17 cellular contexts compared by ENCODE assay signal in genomic region chr5:124372457-124372856, GRCh38.
DNase-seq lines count a peak whose midpoint lies in the region; FAIRE-seq and TF ChIP-seq lines count a peak whose summit lies in the region.
"Had no signal": no experiment of that assay in that cellular context is flagged by ENCODE, and none has a peak within 500 bp of the region (broad histone marks: within the 10 kb centered on the region; RNA-seq: fewer than 3 reads in every experiment).

No MANE protein-coding gene starts in this region.

- H2BK20ac ChIP-seq in H1 (ENCODE audit: low read length): no peak overlapping the region

- H2BK15ac ChIP-seq in H1 (ENCODE audit: low read length) (no peak overlapping the region), mesenchymal stem cell (ENCODE audit: low read depth, poor library complexity, severe bottlenecking) (no peak overlapping the region)

- H4K8ac ChIP-seq in H1 (ENCODE audit: extremely low read depth, insufficient read depth, low read length) (0 out of 2 replicates have a peak overlapping the region, but pooled peaks have one; percentile 1), mesenchymal stem cell (ENCODE audit: low read length) (no peak overlapping the region)

- H2BK120ac ChIP-seq in H1 (replicated peaks; ENCODE audit: low read depth, low read length): no peak overlapping the region
- no peak overlapping the region for H2BK120ac ChIP-seq in mesenchymal stem cell (ENCODE audit: low read depth, low read length)

- H3K79me2 ChIP-seq in H1 (ENCODE audit: control insufficient read depth in 1 of 2, insufficient read depth in 2 of 2, low read length in 2 of 2) (no peaks in the 10 kb centered on the region), smooth muscle cell (ENCODE audit: low read depth) (no peaks in the 10 kb centered on the region)

- H3K9ac ChIP-seq in H1 (replicated peaks in 1 of 4; ENCODE audit: extremely low read depth in 1 of 4, low read depth in 3 of 4, low read length in 3 of 4) (no peak overlapping the region), mesenchymal stem cell (ENCODE audit: low read length) (no peak overlapping the region), smooth muscle cell (ENCODE audit: low read depth) (no peak overlapping the region)
- H3K9ac ChIP-seq: BLaER1, GM23248 had no signal

- no peaks in the 10 kb centered on the region for H4K20me1 ChIP-seq in H1 (replicated peaks in 1 of 2; ENCODE audit: control insufficient read depth in 1 of 2, insufficient read depth in 2 of 2, low read length in 2 of 2)
- H4K20me1 ChIP-seq in smooth muscle cell (ENCODE audit: low read depth): no peaks in the 10 kb centered on the region
- H4K20me1 ChIP-seq: BLaER1 had no signal

- H4K5ac ChIP-seq in H1 (ENCODE audit: insufficient read length, low read depth, low read length): no peak overlapping the region

- H3K18ac ChIP-seq in H1 (ENCODE audit: extremely low read depth, low read length): no peak overlapping the region
- peak overlapping the region in 1 of 2 experiments; percentile 13 for H3K18ac ChIP-seq in mesenchymal stem cell (ENCODE audit: low read depth in 1 of 2, low read length in 2 of 2)

- TF ChIP-seq RAD21 in H1 (IDR thresholded peaks at IDR 0.05 in 1 of 2, conservative IDR thresholded peaks at IDR 0.05 in 1 of 2; ENCODE audit: low read depth in 2 of 2, low read length in 2 of 2): no peak

- H3K4me1 Mint-ChIP-seq in activated T-helper 2 cell treated with anti-CD3 and anti-CD28 coated beads, Interferon-gamma antibody, Interleukin-2, Interleukin-4, amounts not matched to agents 10 μg/mL and 5 μg/mL and 100 μg/mL, durations not matched to agents 14 hours and 24 hours and 36 hours (ENCODE audit: low read depth): no peaks in the 10 kb centered on the region

- H3K23me2 ChIP-seq in H1 (ENCODE audit: low read depth, low read length): no peaks in the 10 kb centered on the region

- CTCF ChIA-PET in H1 (lab: Charles Lee; ENCODE audit: partially characterized antibody): no interaction called here

- DNase-seq in NCI-H2227 (lab: John Stamatoyannopoulos, UW; ENCODE audit: unreplicated experiment) (peak; percentile 11), H1 (ENCODE audit: low read depth in 1 of 2, low spot score in 2 of 2) (no peak), mesenchymal stem cell (peak; percentile 52), smooth muscle cell (lab: John Stamatoyannopoulos, UW; ENCODE audit: unreplicated experiment) (no peak), coronary artery (ENCODE audit: low spot score) (no peak), dedifferentiated amniotic fluid mesenchymal stem cell (ENCODE audit: extremely low spot score) (no peak), caudate nucleus (lab: John Stamatoyannopoulos, UW) (no peak)
- DNase-seq in activated T-helper 2 cell treated with anti-CD3 and anti-CD28 coated beads, Interferon-gamma antibody, Interleukin-2, Interleukin-4, amounts not matched to agents 10 μg/mL and 5 μg/mL and 100 μg/mL, durations not matched to agents 14 hours and 24 hours and 36 hours (ENCODE audit: low spot score): no peak
- DNase-seq: DMS79 treated with DMSO at 0.1 percent for 48 hours, GM23248, KBM-7, NCI-H1436 treated with DMSO at 0.1 percent for 48 hours, NCI-H2081, NCI-H524 had no signal

- no peaks in the 10 kb centered on the region for H3K4me1 ChIP-seq in H1 (replicated peaks in 1 of 4; ENCODE audit: control insufficient read depth in 3 of 4, insufficient read depth in 4 of 4, low read length in 3 of 4)
- H3K4me1 ChIP-seq in mesenchymal stem cell (ENCODE audit: control insufficient read depth, insufficient read depth, low read depth, low read length): no peaks in the 10 kb centered on the region
- H3K4me1 ChIP-seq in smooth muscle cell (ENCODE audit: low read depth): peaks cover 6% of the 10 kb centered on the region
- H3K4me1 ChIP-seq: BLaER1 had no signal

- POLR2A ChIA-PET in H1 (lab: Charles Lee; ENCODE audit: partially characterized antibody): no interaction called here

- no peak overlapping the region for H2AK5ac ChIP-seq in H1 (ENCODE audit: low read depth, low read length)
- no peak overlapping the region for H2AK5ac ChIP-seq in mesenchymal stem cell (ENCODE audit: low read length, severe bottlenecking)

- H3K27me3 ChIP-seq in H1 (replicated peaks in 1 of 4; ENCODE audit: control insufficient read depth in 3 of 4, extremely low read depth in 1 of 4, insufficient read depth in 3 of 4, low read length in 3 of 4) (no peaks in the 10 kb centered on the region), mesenchymal stem cell (ENCODE audit: control insufficient read depth in 1 of 2, insufficient read depth in 1 of 2, low read length in 2 of 2) (no peaks in the 10 kb centered on the region), smooth muscle cell (ENCODE audit: low read depth) (no peaks in the 10 kb centered on the region)
- H3K27me3 ChIP-seq: BLaER1 had no signal

- TF ChIP-seq EP300 in H1 (IDR thresholded peaks at IDR 0.05; ENCODE audit: borderline replicate concordance in 1 of 2, low read depth in 2 of 2, low read length in 2 of 2): no peak

- intact Hi-C loops in activated T-helper 2 cell treated with anti-CD3 and anti-CD28 coated beads, Interferon-gamma antibody, Interleukin-2, Interleukin-4, amounts not matched to agents 10 μg/mL and 5 μg/mL and 100 μg/mL, durations not matched to agents 14 hours and 24 hours and 36 hours (cut with micrococcal nuclease): no loop called here

- no peak overlapping the region for H3K23ac ChIP-seq in H1 (ENCODE audit: insufficient read length)
- no peak overlapping the region for H3K23ac ChIP-seq in mesenchymal stem cell (ENCODE audit: low read length in 2 of 2)

- no peak overlapping the region for H3K27ac Mint-ChIP-seq in activated T-helper 2 cell treated with anti-CD3 and anti-CD28 coated beads, Interferon-gamma antibody, Interleukin-2, Interleukin-4, amounts not matched to agents 10 μg/mL and 5 μg/mL and 100 μg/mL, durations not matched to agents 14 hours and 24 hours and 36 hours

- H4K91ac ChIP-seq in H1 (replicated peaks; ENCODE audit: insufficient read length, low read length) (no peak overlapping the region), mesenchymal stem cell (ENCODE audit: low read length) (no peak overlapping the region)

- no peaks in the 10 kb centered on the region for H3K36me3 Mint-ChIP-seq in activated T-helper 2 cell treated with anti-CD3 and anti-CD28 coated beads, Interferon-gamma antibody, Interleukin-2, Interleukin-4, amounts not matched to agents 10 μg/mL and 5 μg/mL and 100 μg/mL, durations not matched to agents 14 hours and 24 hours and 36 hours (ENCODE audit: low read depth)

- H3K4me2 ChIP-seq in H1 (ENCODE audit: insufficient read depth in 1 of 2, low read depth in 2 of 2, low read length in 2 of 2) (no peak overlapping the region), mesenchymal stem cell (ENCODE audit: low read length, poor library complexity, severe bottlenecking) (no peak overlapping the region), smooth muscle cell (no peak overlapping the region)
- H3K4me2 ChIP-seq: BLaER1 had no signal

- no peak overlapping the region for H3K4me3 ChIP-seq in H1 (ENCODE audit: extremely low read depth in 1 of 4, insufficient read depth in 2 of 4, low read depth in 3 of 4, low read length in 4 of 4)
- no peak overlapping the region for H3K4me3 ChIP-seq in mesenchymal stem cell (ENCODE audit: insufficient read depth in 1 of 2, low read depth in 1 of 2, low read length in 2 of 2)
- H3K4me3 ChIP-seq in smooth muscle cell: no peak overlapping the region
- H3K4me3 ChIP-seq in coronary artery: no peak overlapping the region
- H3K4me3 ChIP-seq: BLaER1, GM12878, GM23248 had no signal

- H3K79me1 ChIP-seq in H1 (ENCODE audit: low read depth, low read length) (no peaks in the 10 kb centered on the region), mesenchymal stem cell (replicated peaks; ENCODE audit: low read length, poor library complexity, severe bottlenecking) (no peaks in the 10 kb centered on the region)

- no peak overlapping the region for H2BK12ac ChIP-seq in H1 (ENCODE audit: low read depth, low read length)
- H2BK12ac ChIP-seq in mesenchymal stem cell (ENCODE audit: low read length in 2 of 2): peak overlapping the region in 1 of 2 experiments; percentile 77

- H2BK5ac ChIP-seq in H1 (ENCODE audit: low read depth, low read length) (no peak overlapping the region), mesenchymal stem cell (ENCODE audit: low read depth, low read length, poor library complexity, severe bottlenecking) (no peak overlapping the region)

- no peak overlapping the region for H3K27ac ChIP-seq in H1 (ENCODE audit: low read depth, low read length)
- no peak overlapping the region for H3K27ac ChIP-seq in mesenchymal stem cell (ENCODE audit: low read length, poor library complexity, severe bottlenecking)
- peak overlapping the region; percentile 21 for H3K27ac ChIP-seq in smooth muscle cell (ENCODE audit: low read depth)
- H3K27ac ChIP-seq in coronary artery: no peak overlapping the region
- no peak overlapping the region for H3K27ac ChIP-seq in caudate nucleus (ENCODE audit: low read depth, low read length)
- H3K27ac ChIP-seq: BLaER1, GM23248 had no signal

- no peak overlapping the region for H3K4me3 Mint-ChIP-seq in activated T-helper 2 cell treated with anti-CD3 and anti-CD28 coated beads, Interferon-gamma antibody, Interleukin-2, Interleukin-4, amounts not matched to agents 10 μg/mL and 5 μg/mL and 100 μg/mL, durations not matched to agents 14 hours and 24 hours and 36 hours (ENCODE audit: low read depth)

- H3K4ac ChIP-seq in H1 (replicated peaks; ENCODE audit: insufficient read length, low read depth, low read length) (no peak overlapping the region), mesenchymal stem cell (ENCODE audit: low read depth in 1 of 2, low read length in 2 of 2) (no peak overlapping the region)

- H2AFZ ChIP-seq in H1 (ENCODE audit: low read length) (no peak overlapping the region), mesenchymal stem cell (ENCODE audit: low read depth, low read length) (no peak overlapping the region), smooth muscle cell (ENCODE audit: low read depth) (no peak overlapping the region)
- H2AFZ ChIP-seq: GM23248 had no signal

- H3K36me3 ChIP-seq in H1 (ENCODE audit: control insufficient read depth in 2 of 4, insufficient read depth in 4 of 4, low read length in 3 of 4) (no peaks in the 10 kb centered on the region; a peak in 1 of 8 replicates), mesenchymal stem cell (ENCODE audit: control insufficient read depth in 1 of 2, insufficient read depth in 2 of 2, low read depth in 1 of 2, low read length in 2 of 2) (no peaks in the 10 kb centered on the region), smooth muscle cell (ENCODE audit: low read depth) (no peaks in the 10 kb centered on the region)
- H3K36me3 ChIP-seq: BLaER1 had no signal

- H3K27me3 Mint-ChIP-seq in activated T-helper 2 cell treated with anti-CD3 and anti-CD28 coated beads, Interferon-gamma antibody, Interleukin-2, Interleukin-4, amounts not matched to agents 10 μg/mL and 5 μg/mL and 100 μg/mL, durations not matched to agents 14 hours and 24 hours and 36 hours (ENCODE audit: low read depth): no peaks in the 10 kb centered on the region

- H3K9me3 ChIP-seq in H1 (ENCODE audit: insufficient read depth in 2 of 2, low read depth in 1 of 2, low read length in 1 of 2) (no peaks in the 10 kb centered on the region), mesenchymal stem cell (ENCODE audit: control insufficient read depth, low read length) (peaks cover 3% of the 10 kb centered on the region), smooth muscle cell (replicated peaks; ENCODE audit: low read depth) (no peaks in the 10 kb centered on the region)

- WGBS in H1 (ENCODE audit: extremely low coverage in 1 of 2, insufficient coverage in 1 of 2, insufficient read length in 1 of 2, insufficient replicate concordance in 2 of 2, low coverage in 1 of 2, low lambda C conversion rate in 2 of 2, missing lambda C conversion rate in 1 of 2), 2 experiments: 87% methylated on average over 4 of the region's 4 CpGs; no CpG with 5 or more reads in 1 of the 2 experiments
- 40% methylated on average over 4 of the region's 4 CpGs for WGBS in mesenchymal stem cell
- WGBS in smooth muscle cell (ENCODE audit: low lambda C conversion rate): 66% methylated on average over 4 of the region's 4 CpGs

- no peak for TF ChIP-seq CTCF in H1 (IDR thresholded peaks at IDR 0.05; ENCODE audit: control extremely low read depth in 1 of 3, insufficient read depth in 1 of 3, low read depth in 1 of 3, low read length in 3 of 3)
- TF ChIP-seq CTCF in smooth muscle cell (IDR thresholded peaks at IDR 0.05; ENCODE audit: borderline replicate concordance, insufficient read depth, poor library complexity, severe bottlenecking): no peak
- TF ChIP-seq CTCF in coronary artery (IDR thresholded peaks at IDR 0.05): no peak

- no peak overlapping the region for H3K14ac ChIP-seq in H1 (ENCODE audit: insufficient read length)
- no peak overlapping the region for H3K14ac ChIP-seq in mesenchymal stem cell (ENCODE audit: low read length in 2 of 2)

- peaks cover 5% of the 10 kb centered on the region for H3K9me3 Mint-ChIP-seq in activated T-helper 2 cell treated with anti-CD3 and anti-CD28 coated beads, Interferon-gamma antibody, Interleukin-2, Interleukin-4, amounts not matched to agents 10 μg/mL and 5 μg/mL and 100 μg/mL, durations not matched to agents 14 hours and 24 hours and 36 hours

- no peak for FAIRE-seq in H1 (lab: Jason Lieb, UNC)
- FAIRE-seq: G401.6, GM12878 had no signal

- no peak overlapping the region for H3K56ac ChIP-seq in H1 (replicated peaks; ENCODE audit: insufficient read length, low read depth, low read length)

- no peak for TF ChIP-seq POLR2A in H1 (IDR thresholded peaks at IDR 0.05; ENCODE audit: control extremely low read depth in 1 of 2, low read depth in 2 of 2, low read length in 2 of 2)

- no peaks in the 10 kb centered on the region for H3F3A ChIP-seq in smooth muscle cell (ENCODE audit: low read depth)

Comparison
In these comparisons a context has a peak if more than half of its experiments do, and no peak if none do; other contexts are left out.
1. DNase-seq: peak in NCI-H2227 (single experiment) and mesenchymal stem cell (single experiment); none in H1 (0 of 2), smooth muscle cell (single experiment), activated T-helper 2 cell treated with anti-CD3 and anti-CD28 coated beads, Interferon-gamma antibody, Interleukin-2, Interleukin-4, amounts not matched to agents 10 μg/mL and 5 μg/mL and 100 μg/mL, durations not matched to agents 14 hours and 24 hours and 36 hours (single experiment), coronary artery (single experiment), dedifferentiated amniotic fluid mesenchymal stem cell (single experiment) and caudate nucleus (0 of 61).